ENCODE assay signal across 23 cellular contexts in the genomic region with DNA sequence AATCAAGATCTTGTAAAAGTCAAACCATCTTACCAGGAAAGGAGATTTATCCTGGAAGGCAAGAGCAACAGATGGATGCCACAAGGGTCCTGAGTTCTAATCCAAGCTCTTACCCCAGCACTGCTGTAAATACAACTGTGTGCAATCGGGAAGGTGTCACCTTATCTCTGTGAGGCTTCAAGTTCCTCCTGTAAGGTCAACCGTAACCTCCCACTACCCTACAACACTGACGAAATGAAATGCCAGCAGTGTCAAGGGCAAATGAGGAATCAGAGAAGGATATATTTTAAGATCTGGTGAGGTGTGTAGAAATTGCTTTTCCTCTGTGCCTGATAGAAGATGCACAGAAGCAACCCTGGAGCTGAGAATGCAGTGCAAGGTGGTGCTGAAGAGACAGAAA.
"Had no signal": no experiment of that assay in that cellular context is flagged by ENCODE, and none has a peak within 500 bp of the region (broad histone marks: within the 10 kb centered on the region; RNA-seq: fewer than 3 reads in every experiment).

No MANE protein-coding gene starts in this region.

- H3K36me3 ChIP-seq: left ventricle myocardium inferior, ovary, right atrium auricular region, right lobe of liver, thyroid gland, transverse colon, upper lobe of left lung, vagina had no signal

- H3K4me3 ChIP-seq: left ventricle myocardium inferior, lung, ovary, right atrium auricular region, right lobe of liver, skin epidermis, testis, thyroid gland, transverse colon, upper lobe of left lung, vagina had no signal

- DNase-seq: hippocampal formation; kidney glomerular epithelial cell; left cardiac atrium; left ventricle myocardium inferior; naive B cell; natural killer cell; nephron progenitor cell; ovary; right lobe of liver; stimulated activated CD4-positive, alpha-beta T cell treated with anti-CD3 and anti-CD28 coated beads, Interleukin-12 subunit alpha, Interleukin-12 subunit beta, amount 100 ng/mL, for 4 hours; stimulated activated CD4-positive, alpha-beta T cell treated with anti-CD3 and anti-CD28 coated beads, Interleukin-15, amount 100 ng/mL, for 24 hours; stimulated activated CD4-positive, alpha-beta T cell treated with anti-CD3 and anti-CD28 coated beads, Interleukin-2, amount 100 ng/mL, for 24 hours; stimulated activated CD4-positive, alpha-beta T cell treated with anti-CD3 and anti-CD28 coated beads, Interleukin-4, amount 100 ng/mL, for 1 hour; stimulated activated naive CD4-positive, alpha-beta T cell treated with Interleukin-2 at 50 U/mL for 16 hours; stimulated activated naive CD8-positive, alpha-beta T cell treated with anti-CD3 and anti-CD28 coated beads, Interleukin-15, amount 100 ng/mL, for 72 hours; testis; thyroid gland; transverse colon; upper lobe of left lung had no signal

- H3K27me3 ChIP-seq: ovary, right atrium auricular region, right lobe of liver, testis, thyroid gland, transverse colon, upper lobe of left lung, vagina had no signal

- H3K27ac ChIP-seq: left ventricle myocardium inferior, ovary, right atrium auricular region, right lobe of liver, skin epidermis, testis, thyroid gland, transverse colon, upper lobe of left lung, vagina had no signal

- H3K4me1 ChIP-seq: right atrium auricular region, right lobe of liver, testis, thyroid gland, transverse colon, upper lobe of left lung, vagina had no signal

- H3K9me3 ChIP-seq: left ventricle myocardium inferior, ovary, right atrium auricular region, right lobe of liver, testis, thyroid gland, transverse colon, upper lobe of left lung, vagina had no signal

- ATAC-seq: natural killer cell; right lobe of liver; stimulated activated naive CD8-positive, alpha-beta T cell treated with anti-CD3 and anti-CD28 coated beads, Interleukin-15, amount 100 ng/mL, for 72 hours had no signal
